In the genomic region with DNA sequence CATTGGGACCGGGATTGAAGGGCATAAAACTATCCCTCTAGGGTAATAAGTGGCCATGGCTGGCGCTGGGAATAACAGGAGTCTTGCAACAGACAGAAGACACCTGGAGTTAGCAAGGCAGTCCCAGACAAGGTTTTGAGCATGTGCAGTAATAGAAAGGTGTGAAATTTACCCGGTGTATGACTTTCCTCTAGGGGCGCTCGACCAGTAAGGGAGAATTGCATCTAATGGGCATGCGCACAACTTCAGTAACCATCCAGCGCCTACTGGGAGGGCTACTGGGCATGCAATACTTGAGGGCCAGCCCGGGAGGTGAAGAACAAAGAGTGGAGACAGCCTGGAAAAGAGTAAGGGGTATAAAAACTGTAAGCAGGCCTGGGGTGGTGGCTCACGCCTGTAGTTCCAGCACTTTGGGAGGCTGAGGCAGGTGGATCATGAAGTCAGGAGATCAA, we compare ENCODE assay signal across 11 cellular contexts. TPM values are rescaled to one million over a fixed set of nuclear protein-coding genes. Genes with fewer than 3 reads are reported as not detected.
DNase-seq lines count a peak whose midpoint lies in the region; ATAC-seq, FAIRE-seq and TF ChIP-seq lines count a peak whose summit lies in the region.
"Had no signal": no experiment of that assay in that cellular context is flagged by ENCODE, and none has a peak within 500 bp of the region (broad histone marks: within the 10 kb centered on the region; RNA-seq: fewer than 3 reads in every experiment).

No MANE protein-coding gene starts in this region.

- intact Hi-C loops in spleen (cut with DNase I; ENCODE audit: low total_unique reads) = loop anchor here (10.0 kb wide), 1 partner anchor 46 kb away; no protein-coding TSS in a partner anchor

- H3F3A ChIP-seq in OCI-LY1 (ENCODE audit: insufficient read depth, low read length) = peaks cover 3% of the 10 kb centered on the region; the same call in 1 of the 2 replicates

- no peak for ATAC-seq in GM19328 (IDR thresholded peaks at IDR 0.05; ENCODE audit: unreplicated experiment)

- H4K20me1 ChIP-seq in OCI-LY1 (ENCODE audit: insufficient read depth, low read length) = no peaks in the 10 kb centered on the region

- DNase-seq in activated CD8-positive, alpha-beta memory T cell treated with anti-CD3 and anti-CD28 coated beads for 24 hours = peak; percentile 43
- DNase-seq in activated CD8-positive, alpha-beta memory T cell treated with anti-CD3 and anti-CD28 coated beads, Interleukin-2, amount 50 U/mL, for 4 hours = no peak
- DNase-seq in coronary artery (ENCODE audit: low spot score) (no peak), spleen (peak; percentile 40), HK-2 (ENCODE audit: unreplicated experiment) (no peak), GM12891 (ENCODE audit: insufficient read length, low spot score) (no peak)
- DNase-seq: NCI-H1092 treated with DMSO at 0.1 percent for 48 hours, uterus had no signal

- no peak for TF ChIP-seq POLR2A in spleen (IDR thresholded peaks at IDR 0.05)
- TF ChIP-seq POLR2A in GM12891 (IDR thresholded peaks at IDR 0.05; ENCODE audit: low read depth, low read length) = no peak

- peaks cover 30% of the 10 kb centered on the region for H3K4me1 ChIP-seq in OCI-LY1 (ENCODE audit: insufficient read depth, low read length, severe bottlenecking)
- peaks cover 11 to 67% (median 40%) of the 10 kb centered on the region in 6 donors for H3K4me1 ChIP-seq in spleen
- H3K4me1 ChIP-seq: ascending aorta, uterus had no signal

- no peak overlapping the region for H3K9ac ChIP-seq in OCI-LY1 (ENCODE audit: low read length)

- FAIRE-seq in GM12891 (lab: Jason Lieb, UNC) = no peak

- TF ChIP-seq CTCF in OCI-LY1 (IDR thresholded peaks at IDR 0.05; ENCODE audit: low read length) (peak; percentile 71), coronary artery (IDR thresholded peaks at IDR 0.05) (no peak), spleen (IDR thresholded peaks at IDR 0.05 in 8 of 11, conservative IDR thresholded peaks at IDR 0.05 in 3 of 11) (no peak)

- H3K36me3 ChIP-seq in OCI-LY1 (ENCODE audit: insufficient read depth, low read length) = no peaks in the 10 kb centered on the region; the same call in 1 of the 2 replicates
- no peaks in the 10 kb centered on the region for H3K36me3 ChIP-seq in spleen
- H3K36me3 ChIP-seq: ascending aorta, uterus had no signal

- H3K27ac ChIP-seq in OCI-LY1 (ENCODE audit: low read depth, low read length, poor library complexity, severe bottlenecking) = no peak overlapping the region
- H3K27ac ChIP-seq in coronary artery = peak overlapping the region; percentile 19 to 20
- H3K27ac ChIP-seq in spleen = peak overlapping the region in 1 of 8 donors; percentile 83
- H3K27ac ChIP-seq: ascending aorta, uterus had no signal

- no peak overlapping the region for H3K4me2 ChIP-seq in OCI-LY1 (ENCODE audit: low read length)

- H3K9me2 ChIP-seq in OCI-LY1 (ENCODE audit: low read depth, low read length) = no peaks in the 10 kb centered on the region

- no peaks in the 10 kb centered on the region for H3K79me2 ChIP-seq in OCI-LY1 (ENCODE audit: insufficient read depth, low read length)

- H3K27me3 ChIP-seq in OCI-LY1 (ENCODE audit: insufficient read depth, low read length) (no peaks in the 10 kb centered on the region), spleen (replicated peaks in 1 of 7) (no peaks in the 10 kb centered on the region)
- H3K27me3 ChIP-seq: ascending aorta, uterus had no signal

- H3K4me3 ChIP-seq in OCI-LY1 (ENCODE audit: low read depth, low read length, poor library complexity, severe bottlenecking) (no peak overlapping the region), coronary artery (no peak overlapping the region), spleen (no peak overlapping the region)
- H3K4me3 ChIP-seq: ascending aorta, uterus had no signal

- H2AFZ ChIP-seq in OCI-LY1 (ENCODE audit: low read length) = no peak overlapping the region

- H3K9me3 ChIP-seq in OCI-LY1 (ENCODE audit: low read length) (no peaks in the 10 kb centered on the region), spleen (peaks cover 0 to 9% (median 0%) of the 10 kb centered on the region in 8 donors)
- H3K9me3 ChIP-seq: ascending aorta, uterus had no signal

- WGBS in spleen, 5 donors = 82 to 95% (median 92%) methylated on average over 8 to 9 of the region's 9 CpGs

TF ChIP-seq in GM12891, 5 proteins besides CTCF, POLR2A, EP300 and RAD21:
- TF ChIP-seq SPI1 (IDR thresholded peaks at IDR 0.05; ENCODE audit: low read depth, low read length) (no peak), POLR2AphosphoS5 (IDR thresholded peaks at IDR 0.05; ENCODE audit: low read depth, low read length) (no peak), PAX5 (IDR thresholded peaks at IDR 0.05; ENCODE audit: insufficient read depth, low read length, severe bottlenecking) (no peak), TAF1 (IDR thresholded peaks at IDR 0.05; ENCODE audit: low read depth, low read length) (no peak), POU2F2 (IDR thresholded peaks at IDR 0.05; ENCODE audit: low read depth, low read length) (no peak)

RNA-seq across cellular contexts. Expression of a gene that starts 32.7 kb away (rescaled TPM):
- 100 to 1,000 TPM; 145 to 222 (median 188) TPM for total RNA-seq in spleen
- polyA plus RNA-seq in spleen = 100 to 1,000 TPM; 111 to 256 (median 193) TPM
- 1.7 TPM for polyA plus RNA-seq in GM12891 (2012; ENCODE audit: low read depth, missing spikeins)

RNA-seq across cellular contexts. Expression of a gene that starts 35.5 kb away (rescaled TPM):
- total RNA-seq in spleen = 10 to 100 TPM; 43.0 to 75.7 (median 55.4) TPM
- polyA plus RNA-seq in spleen = 10 to 100 TPM; 16.2 to 22.4 (median 17.0) TPM
- polyA plus RNA-seq in GM12891 (2012; ENCODE audit: low read depth, missing spikeins) = 5.6 TPM

Comparison
In these comparisons a context has a peak if more than half of its experiments do, and no peak if none do; other contexts are left out.
1. DNase-seq: peak in activated CD8-positive, alpha-beta memory T cell treated with anti-CD3 and anti-CD28 coated beads for 24 hours (single experiment) and spleen (single experiment); none in activated CD8-positive, alpha-beta memory T cell treated with anti-CD3 and anti-CD28 coated beads, Interleukin-2, amount 50 U/mL, for 4 hours (single experiment), coronary artery (single experiment), HK-2 (single experiment) and GM12891 (single experiment).